Comparison of ENCODE assay signal across 11 cellular contexts in genomic region chr2:42099431-42100173, GRCh38.
DNase-seq lines count a peak whose midpoint lies in the region; ATAC-seq and TF ChIP-seq lines count a peak whose summit lies in the region.
"Had no signal": no experiment of that assay in that cellular context is flagged by ENCODE, and none has a peak within 500 bp of the region (broad histone marks: within the 10 kb centered on the region; RNA-seq: fewer than 3 reads in every experiment).

No MANE protein-coding gene starts in this region.

- H3K4me2 ChIP-seq in OCI-LY3 (ENCODE audit: low read length), result peak overlapping the region; percentile 56

- H3K79me2 ChIP-seq in OCI-LY3 (ENCODE audit: low read length), result no peaks in the 10 kb centered on the region

- TF ChIP-seq CTCF in OCI-LY3 (IDR thresholded peaks at IDR 0.05; ENCODE audit: low read depth, low read length), result no peak

- peaks cover 79% of the 10 kb centered on the region for H3K4me1 ChIP-seq in OCI-LY3 (ENCODE audit: low read length)
- peaks cover 19% of the 10 kb centered on the region for H3K4me1 ChIP-seq in stomach smooth muscle (ENCODE audit: control insufficient read depth, insufficient read depth, low read length)

- H3K4me3 ChIP-seq in OCI-LY3 (ENCODE audit: low read length), result no peak overlapping the region
- no peak overlapping the region for H3K4me3 ChIP-seq in stomach smooth muscle (ENCODE audit: low read length in 2 of 2)

- DNase-seq in activated CD8-positive, alpha-beta memory T cell treated with anti-CD3 and anti-CD28 coated beads for 24 hours, result peak; percentile 54
- DNase-seq in activated CD8-positive, alpha-beta memory T cell treated with anti-CD3 and anti-CD28 coated beads, Interleukin-2, amount 50 U/mL, for 48 hours, result no peak
- peak; percentile 49 for DNase-seq in germinal center (ENCODE audit: low spot score)
- DNase-seq in NCI-H146 treated with DMSO at 0.1 percent for 48 hours (lab: John Stamatoyannopoulos, UW; ENCODE audit: unreplicated experiment), result no peak
- DNase-seq: activated effector memory CD4-positive, alpha-beta T cell treated with Interleukin-2 at 50 U/mL for 16 hours; GDM1; NCI-H446 treated with DMSO at 0.1 percent for 48 hours had no signal

- H3K27ac ChIP-seq in OCI-LY3 (ENCODE audit: low read length), result no peak overlapping the region; the same call in 1 of the 2 replicates
- H3K27ac ChIP-seq in stomach smooth muscle (ENCODE audit: low read length), result peak overlapping the region; percentile 55

- no peaks in the 10 kb centered on the region for H4K20me1 ChIP-seq in OCI-LY3 (ENCODE audit: insufficient read depth, low read length)

- peaks cover 8% of the 10 kb centered on the region for H3K9me3 ChIP-seq in OCI-LY3 (ENCODE audit: insufficient read depth, low read length)
- H3K9me3 ChIP-seq in stomach smooth muscle (ENCODE audit: control insufficient read depth in 2 of 2, low read length in 2 of 2), result peaks cover 0 to 2% of the 10 kb centered on the region in 2 donors

- no peak overlapping the region for H2AFZ ChIP-seq in OCI-LY3 (ENCODE audit: low read depth, low read length)

- ATAC-seq in GM21723 (IDR thresholded peaks at IDR 0.05; ENCODE audit: unreplicated experiment), result no peak
- no peak for ATAC-seq in GM21360 (IDR thresholded peaks at IDR 0.05; ENCODE audit: unreplicated experiment)

- H3K36me3 ChIP-seq in OCI-LY3 (replicated peaks; ENCODE audit: low read depth, low read length) (peaks cover 5% of the 10 kb centered on the region), stomach smooth muscle (ENCODE audit: control insufficient read depth in 2 of 2, insufficient read depth in 2 of 2, low read length in 2 of 2) (no peaks in the 10 kb centered on the region)

- H3K9ac ChIP-seq in OCI-LY3 (ENCODE audit: low read length), result 0 out of 2 replicates have a peak overlapping the region, but pooled peaks have one; percentile 50
- no peak overlapping the region for H3K9ac ChIP-seq in stomach smooth muscle (ENCODE audit: low read length in 2 of 2)

- H3K27me3 ChIP-seq in OCI-LY3 (ENCODE audit: low read depth, low read length) (no peaks in the 10 kb centered on the region), stomach smooth muscle (ENCODE audit: control insufficient read depth in 1 of 2, insufficient read depth in 2 of 2, low read length in 2 of 2) (no peaks in the 10 kb centered on the region)

Comparison
In these comparisons a context has a peak if more than half of its experiments do, and no peak if none do; other contexts are left out.
1. DNase-seq: peak in activated CD8-positive, alpha-beta memory T cell treated with anti-CD3 and anti-CD28 coated beads for 24 hours (single experiment) and germinal center (single experiment); none in activated CD8-positive, alpha-beta memory T cell treated with anti-CD3 and anti-CD28 coated beads, Interleukin-2, amount 50 U/mL, for 48 hours (single experiment) and NCI-H146 treated with DMSO at 0.1 percent for 48 hours (single experiment).